16 cellular contexts compared by ENCODE assay signal in genomic region chr9:128397831-128398230, GRCh38. TPM values are rescaled to one million over a fixed set of nuclear protein-coding genes. Genes with fewer than 3 reads are reported as not detected.
DNase-seq lines count a peak whose midpoint lies in the region; ATAC-seq and TF ChIP-seq lines count a peak whose summit lies in the region.
"Had no signal": no experiment of that assay in that cellular context is flagged by ENCODE, and none has a peak within 500 bp of the region (broad histone marks: within the 10 kb centered on the region; RNA-seq: fewer than 3 reads in every experiment).

No MANE protein-coding gene starts in this region.

- ATAC-seq in stimulated activated naive CD8-positive, alpha-beta T cell treated with anti-CD3 and anti-CD28 coated beads, Interleukin-15, Interleukin-2, amounts not matched to agents 100 U/mL and 50 U/mL, for 24 hours, result peak; percentile 40
- no peak for ATAC-seq in stimulated activated naive CD8-positive, alpha-beta T cell treated with anti-CD3 and anti-CD28 coated beads, Interleukin-15, amount 100 ng/mL, for 72 hours
- ATAC-seq in upper lobe of right lung (no peak), left colon (no peak), HG03439 (IDR thresholded peaks at IDR 0.05; ENCODE audit: unreplicated experiment) (no peak)

- no peak overlapping the region for H3K4me3 ChIP-seq in neural progenitor cell
- no peak overlapping the region for H3K4me3 ChIP-seq in upper lobe of right lung
- H3K4me3 ChIP-seq: GM23338, MG63 had no signal

- H3K36me3 Mint-ChIP-seq in neural progenitor cell (no peaks in the 10 kb centered on the region), immature natural killer cell (peaks cover 3 to 6% (median 6%) of the 10 kb centered on the region in 3 donors)

- TF ChIP-seq CTCF in neural progenitor cell (IDR thresholded peaks at IDR 0.05), result no peak
- TF ChIP-seq CTCF in upper lobe of right lung (IDR thresholded peaks at IDR 0.05), result no peak

- no peak overlapping the region for H3K4me3 Mint-ChIP-seq in stimulated activated naive CD8-positive, alpha-beta T cell treated with anti-CD3 and anti-CD28 coated beads, Interleukin-15, amount 100 ng/mL, for 72 hours
- peak overlapping the region; percentile 77 for H3K4me3 Mint-ChIP-seq in neural progenitor cell
- H3K4me3 Mint-ChIP-seq in immature natural killer cell, result no peak overlapping the region
- H3K4me3 Mint-ChIP-seq: CD8-positive, alpha-beta memory T cell; GM23338 had no signal

- no peak overlapping the region for H2AFZ ChIP-seq in neural progenitor cell (replicated peaks)
- H2AFZ ChIP-seq: GM23338 had no signal

- H3K27me3 Mint-ChIP-seq in stimulated activated naive CD8-positive, alpha-beta T cell treated with anti-CD3 and anti-CD28 coated beads, Interleukin-15, amount 100 ng/mL, for 72 hours, result peaks cover 19% of the 10 kb centered on the region
- peaks cover 52% of the 10 kb centered on the region for H3K27me3 Mint-ChIP-seq in neural progenitor cell (ENCODE audit: insufficient read depth, low read depth)
- H3K27me3 Mint-ChIP-seq in immature natural killer cell (ENCODE audit: low read depth in 3 of 3), result peaks cover 0 to 5% (median 3%) of the 10 kb centered on the region in 3 donors

- intact Hi-C loops in upper lobe of right lung (cut with DNase I), result no loop called here
- intact Hi-C loops in left colon (cut with DNase I, micrococcal nuclease), result no loop called here

- peaks cover 12% of the 10 kb centered on the region for H3K4me1 Mint-ChIP-seq in stimulated activated naive CD8-positive, alpha-beta T cell treated with anti-CD3 and anti-CD28 coated beads, Interleukin-15, amount 100 ng/mL, for 72 hours
- H3K4me1 Mint-ChIP-seq in neural progenitor cell (peaks cover 31% of the 10 kb centered on the region), immature natural killer cell (no peaks in the 10 kb centered on the region)

- no peak overlapping the region for H3K4me2 ChIP-seq in neural progenitor cell
- H3K4me2 ChIP-seq: GM23338 had no signal

- peaks cover 36% of the 10 kb centered on the region for H3F3A ChIP-seq in neural progenitor cell (ENCODE audit: low read depth)

- H3K36me3 ChIP-seq in neural progenitor cell (no peaks in the 10 kb centered on the region), upper lobe of right lung (no peaks in the 10 kb centered on the region)
- H3K36me3 ChIP-seq: BE2C, MG63 had no signal

- peaks cover 100% of the 10 kb centered on the region for H3K27me3 ChIP-seq in neural progenitor cell
- no peaks in the 10 kb centered on the region for H3K27me3 ChIP-seq in upper lobe of right lung
- H3K27me3 ChIP-seq: BE2C had no signal

- no peaks in the 10 kb centered on the region for H3K9me3 ChIP-seq in neural progenitor cell (ENCODE audit: low read depth)
- H3K9me3 ChIP-seq in upper lobe of right lung, result no peaks in the 10 kb centered on the region
- H3K9me3 ChIP-seq: BE2C, MG63 had no signal

- peak overlapping the region in 1 of 2 donors; percentile 42 for H3K27ac Mint-ChIP-seq in stimulated activated naive CD8-positive, alpha-beta T cell treated with anti-CD3 and anti-CD28 coated beads, Interleukin-15, amount 100 ng/mL, for 72 hours
- peak overlapping the region; percentile 90 for H3K27ac Mint-ChIP-seq in neural progenitor cell
- no peak overlapping the region for H3K27ac Mint-ChIP-seq in immature natural killer cell
- H3K27ac Mint-ChIP-seq: GM23338 had no signal

- H3K27ac ChIP-seq in caudate nucleus (ENCODE audit: low read depth, low read length) (peak overlapping the region; percentile 76), neural progenitor cell (no peak overlapping the region), upper lobe of right lung (peak overlapping the region; percentile 24)

- no peaks in the 10 kb centered on the region for H3K9me3 Mint-ChIP-seq in stimulated activated naive CD8-positive, alpha-beta T cell treated with anti-CD3 and anti-CD28 coated beads, Interleukin-15, amount 100 ng/mL, for 72 hours
- peaks cover 2% of the 10 kb centered on the region for H3K9me3 Mint-ChIP-seq in neural progenitor cell
- peaks cover 0 to 2% (median 0%) of the 10 kb centered on the region in 6 donors for H3K9me3 Mint-ChIP-seq in immature natural killer cell
- H3K9me3 Mint-ChIP-seq: CD8-positive, alpha-beta memory T cell; GM23338 had no signal

- H3K9ac ChIP-seq in neural progenitor cell, result no peak overlapping the region

- peaks cover 65% of the 10 kb centered on the region for H4K20me1 ChIP-seq in neural progenitor cell (ENCODE audit: low read depth)

- H3K4me1 ChIP-seq in neural progenitor cell (peaks cover 9% of the 10 kb centered on the region), upper lobe of right lung (peaks cover 4% of the 10 kb centered on the region)
- H3K4me1 ChIP-seq: BE2C had no signal

- no peak for DNase-seq in stimulated activated naive CD8-positive, alpha-beta T cell treated with anti-CD3 and anti-CD28 coated beads, Interleukin-15, Interleukin-2, amounts not matched to agents 100 U/mL and 50 U/mL, for 24 hours
- no peak for DNase-seq in stimulated activated naive CD8-positive, alpha-beta T cell treated with anti-CD3 and anti-CD28 coated beads, Interleukin-15, amount 100 ng/mL, for 72 hours
- DNase-seq in caudate nucleus (lab: John Stamatoyannopoulos, UW), result no peak
- DNase-seq in neural progenitor cell (ENCODE audit: low spot score), result no peak
- DNase-seq in upper lobe of right lung, result no peak
- no peak for DNase-seq in immature natural killer cell
- no peak for DNase-seq in left colon
- DNase-seq: BE2C; CD8-positive, alpha-beta memory T cell; MG63; NCI-H1092 treated with DMSO at 0.1 percent for 48 hours; NCI-H1694 treated with DMSO at 0.1 percent for 48 hours; NCI-H446 treated with DMSO at 0.1 percent for 48 hours; SIG-M5 had no signal

- H3K79me2 ChIP-seq in neural progenitor cell (ENCODE audit: low read depth), result no peaks in the 10 kb centered on the region

RNA-seq across cellular contexts. Expression of gene CERCAM, which starts 22.8 kb away (rescaled TPM):
- total RNA-seq in neural progenitor cell (ENCODE audit: low replicate concordance), result 2.0 TPM in 1 of 2 replicates, not detected in the other
- 14.0 TPM for total RNA-seq in upper lobe of right lung
- 10 to 100 TPM in 2 of 3 donors, 1 to 10 TPM in 1; 9.1 to 20.7 (median 10.2) TPM for polyA plus RNA-seq in immature natural killer cell
- 1 to 10 TPM; 2.9 to 9.2 TPM for total RNA-seq in left colon

RNA-seq across cellular contexts. Expression of gene URM1, which starts 26.7 kb away (rescaled TPM):
- 10.3 and 21.7 TPM in 2 replicates for total RNA-seq in neural progenitor cell (ENCODE audit: low replicate concordance)
- 56.5 TPM for total RNA-seq in upper lobe of right lung
- polyA plus RNA-seq in immature natural killer cell, result 10 to 100 TPM; 52.6 to 70.1 (median 61.5) TPM
- 10 to 100 TPM; 50.9 to 69.3 TPM for total RNA-seq in left colon

RNA-seq across cellular contexts. Expression of gene SLC27A4, which starts 57.5 kb away (rescaled TPM):
- total RNA-seq in neural progenitor cell (ENCODE audit: low replicate concordance) (4.4 and 8.6 TPM in 2 replicates), upper lobe of right lung (21.4 TPM), left colon (10 to 100 TPM; 46.0 to 58.2 TPM)
- polyA plus RNA-seq in immature natural killer cell, result 10 to 100 TPM in 1 of 3 donors, 1 to 10 TPM in 2; 5.9 to 12.7 (median 7.4) TPM

RNA-seq across cellular contexts. Expression of gene ODF2, which starts 58.0 kb away (rescaled TPM):
- total RNA-seq in neural progenitor cell (ENCODE audit: low replicate concordance) (40.6 and 49.4 TPM in 2 replicates), upper lobe of right lung (17.3 TPM), left colon (10 to 100 TPM; 13.8 to 16.5 TPM)
- 10 to 100 TPM in 2 of 3 donors, 1 to 10 TPM in 1; 5.6 to 37.2 (median 12.9) TPM for polyA plus RNA-seq in immature natural killer cell
